ENCODE assay signal across 25 cellular contexts in genomic region chr6:152343735-152344360, GRCh38.
"Had no signal": no experiment of that assay in that cellular context is flagged by ENCODE, and none has a peak within 500 bp of the region (broad histone marks: within the 10 kb centered on the region; RNA-seq: fewer than 3 reads in every experiment).

No MANE protein-coding gene starts in this region.

- H3K36me3 ChIP-seq: colonic mucosa had no signal

- H3K27me3 ChIP-seq: brain microvascular endothelial cell, colonic mucosa, esophagus squamous epithelium had no signal

- H3K4me1 ChIP-seq: colonic mucosa, esophagus squamous epithelium had no signal

- DNase-seq: activated CD4-positive, alpha-beta T cell treated with anti-CD3 and anti-CD28 coated beads for 4 hours; activated CD4-positive, alpha-beta T cell treated with anti-CD3 and anti-CD28 coated beads, Interleukin-2, amount 50 U/mL, for 1 hour; activated CD4-positive, alpha-beta T cell treated with anti-CD3 and anti-CD28 coated beads, Interleukin-2, amount 50 U/mL, for 48 hours; activated CD4-positive, CD25-positive, alpha-beta regulatory T cell; activated CD4-positive, CD25-positive, alpha-beta regulatory T cell treated with anti-CD3 and anti-CD28 coated beads, Interleukin-2, amount 50 U/mL, for 72 hours; activated CD8-positive, alpha-beta memory T cell treated with anti-CD3 and anti-CD28 coated beads for 24 hours; activated CD8-positive, alpha-beta T cell treated with anti-CD3 and anti-CD28 coated beads for 36 hours; activated effector memory CD4-positive, alpha-beta T cell treated with Interleukin-2 at 50 U/mL for 16 hours; activated gamma-delta T cell treated with Interleukin-2 at 50 U/mL for 16 hours; activated naive CD4-positive, alpha-beta T cell treated with anti-CD3 and anti-CD28 coated beads, Interleukin-2, amount 50 U/mL, for 16 hours; activated naive CD4-positive, alpha-beta T cell treated with Interleukin-2 at 50 U/mL for 16 hours; activated T-cell treated with anti-CD3 and anti-CD28 coated beads, Interleukin-2, amount 50 U/mL, for 4 hours; amniotic stem cell; anterior cingulate cortex; brain microvascular endothelial cell; caudate nucleus; cerebellar nuclear complex; colonic mucosa; effector CD8-positive, alpha-beta T cell; esophagus squamous epithelium; foreskin melanocyte; glutamatergic neuron; T-helper 2 cell had no signal

- H3K4me3 ChIP-seq: colonic mucosa, esophagus squamous epithelium had no signal

- H3K9me3 ChIP-seq: colonic mucosa, esophagus squamous epithelium had no signal

- H3K27ac ChIP-seq: brain microvascular endothelial cell, colonic mucosa, epithelial cell of prostate, esophagus squamous epithelium had no signal

- ATAC-seq: activated CD8-positive, alpha-beta T cell treated with anti-CD3 and anti-CD28 coated beads for 36 hours; activated T-cell treated with anti-CD3 and anti-CD28 coated beads, Interleukin-2, amount 50 U/mL, for 4 hours; activated T-helper 17 cell treated with anti-CD3 and anti-CD28 coated beads, Interleukin-2, amount 50 U/mL, for 72 hours had no signal
